Comparison of ENCODE assay signal across 8 cellular contexts in genomic region chr17:44308320-44308818, GRCh38. TPM values are rescaled to one million over a fixed set of nuclear protein-coding genes. Genes with fewer than 3 reads are reported as not detected.
DNase-seq lines count a peak whose midpoint lies in the region; ATAC-seq, FAIRE-seq and TF ChIP-seq lines count a peak whose summit lies in the region.

RUNDC3A (plus strand) TSS chr17:44308601; CDS start chr17:44308833, 232 bp downstream.

- H3K27ac ChIP-seq in heart right ventricle (peak within 1 kb of the TSS in 3 of 10 donors; percentile 26 to 53 (median 49)), trophoblast cell (ENCODE audit: low read depth, low read length) (no peak within 1 kb of the TSS), thymus (ENCODE audit: low read depth) (peak within 1 kb of the TSS; percentile 9)

- no peak within 1 kb of the TSS for H3K23ac ChIP-seq in trophoblast cell (ENCODE audit: low read length)

- H3K36me3 ChIP-seq in heart right ventricle: no peaks in the 10 kb centered on the region
- no peaks in the 10 kb centered on the region for H3K36me3 ChIP-seq in trophoblast cell (ENCODE audit: control insufficient read depth in 1 of 2, insufficient read depth in 2 of 2, low read length in 2 of 2)
- H3K36me3 ChIP-seq in thymus (ENCODE audit: control insufficient read depth, insufficient read depth): no peaks in the 10 kb centered on the region

- H2BK12ac ChIP-seq in trophoblast cell (ENCODE audit: low read length): no peak within 1 kb of the TSS

- no peak within 1 kb of the TSS for H3K4ac ChIP-seq in trophoblast cell (ENCODE audit: low read depth, low read length)

- no peak within 1 kb of the TSS for H3K9ac ChIP-seq in trophoblast cell (ENCODE audit: low read length)

- peak; percentile 71 for FAIRE-seq in G401.6 (lab: Jason Lieb, UNC)

- peaks cover 4 to 24% (median 17%) of the 10 kb centered on the region in 9 donors for H3K4me1 ChIP-seq in heart right ventricle
- H3K4me1 ChIP-seq in trophoblast cell (ENCODE audit: control insufficient read depth in 1 of 2, insufficient read depth in 2 of 2, low read length in 2 of 2): peaks cover 7 to 9% of the 10 kb centered on the region in 2 experiments
- peaks cover 9% of the 10 kb centered on the region for H3K4me1 ChIP-seq in thymus (ENCODE audit: control insufficient read depth, insufficient read depth, low read length)

- no peak within 1 kb of the TSS for H2BK5ac ChIP-seq in trophoblast cell (ENCODE audit: low read depth, low read length, poor library complexity)

- no peak within 1 kb of the TSS for H4K12ac ChIP-seq in trophoblast cell (ENCODE audit: low read depth, low read length)

- H3K14ac ChIP-seq in trophoblast cell (ENCODE audit: low read length): no peak within 1 kb of the TSS

- H3K79me1 ChIP-seq in trophoblast cell (ENCODE audit: low read length): no peaks in the 10 kb centered on the region

- ATAC-seq in heart right ventricle: peak; percentile 96 to 99 (median 98)
- ATAC-seq in GM18909 (IDR thresholded peaks at IDR 0.05; ENCODE audit: poor library complexity, unreplicated experiment): no peak

- peak within 1 kb of the TSS; percentile 94 for H3K4me2 ChIP-seq in trophoblast cell (ENCODE audit: low read length)

- no peak for TF ChIP-seq CTCF in heart right ventricle (IDR thresholded peaks at IDR 0.05)

- H3K18ac ChIP-seq in trophoblast cell (ENCODE audit: low read length): no peak within 1 kb of the TSS

- peak within 1 kb of the TSS; percentile 7 to 64 (median 52) for H3K4me3 ChIP-seq in heart right ventricle
- H3K4me3 ChIP-seq in trophoblast cell (ENCODE audit: low read depth, low read length): peak within 1 kb of the TSS; percentile 71
- H3K4me3 ChIP-seq in thymus (ENCODE audit: low read length): peak within 1 kb of the TSS; percentile 47

- no peaks in the 10 kb centered on the region for H3K79me2 ChIP-seq in trophoblast cell (ENCODE audit: control insufficient read depth, insufficient read depth, low read length, poor library complexity)

- H2AK5ac ChIP-seq in trophoblast cell (ENCODE audit: low read length): no peak within 1 kb of the TSS

- intact Hi-C loops in heart right ventricle (cut with DNase I): loop anchor here in 1 of 10 donors (5.0 kb wide), 1 partner anchor 81 kb away; no protein-coding TSS in a partner anchor

- peak; percentile 72 for DNase-seq in NCI-H128 (lab: John Stamatoyannopoulos, UW; ENCODE audit: unreplicated experiment)
- peak; percentile 59 to 82 (median 80) for DNase-seq in T-helper 1 cell
- DNase-seq in amniotic epithelial cell (ENCODE audit: low read depth): peak; percentile 84
- DNase-seq in heart right ventricle: peak; percentile 89
- DNase-seq in trophoblast cell: peak; percentile 42 to 63

- H2AFZ ChIP-seq in trophoblast cell (ENCODE audit: insufficient read depth, low read length, poor library complexity): no peak within 1 kb of the TSS

- no peak within 1 kb of the TSS for H4K91ac ChIP-seq in trophoblast cell (ENCODE audit: low read depth, low read length)

- H3K9me3 ChIP-seq in heart right ventricle (no peaks in the 10 kb centered on the region), trophoblast cell (ENCODE audit: insufficient read depth, low read depth, low read length) (peaks cover 3% of the 10 kb centered on the region), thymus (ENCODE audit: control insufficient read depth) (no peaks in the 10 kb centered on the region)

- H4K8ac ChIP-seq in trophoblast cell (ENCODE audit: low read depth, low read length): no peak within 1 kb of the TSS

- H3K27me3 ChIP-seq in heart right ventricle: peaks cover 0 to 54% (median 27%) of the 10 kb centered on the region in 7 donors
- H3K27me3 ChIP-seq in trophoblast cell (ENCODE audit: insufficient read depth, low read length): no peaks in the 10 kb centered on the region
- H3K27me3 ChIP-seq in thymus (ENCODE audit: control insufficient read depth, insufficient read depth): peaks cover 3% of the 10 kb centered on the region

- H2BK120ac ChIP-seq in trophoblast cell (ENCODE audit: insufficient read depth, low read length, poor library complexity): no peak within 1 kb of the TSS

- WGBS in heart right ventricle, 2 donors: 1% methylated on average over 29 to 38 of the region's 39 CpGs
- WGBS in trophoblast cell (ENCODE audit: extremely low coverage, insufficient coverage, insufficient read length): no CpG with 5 or more reads among the region's 39 CpGs
- 2% methylated on average over 39 of the region's 39 CpGs for WGBS in thymus

RNA-seq across cellular contexts. Expression of gene RUNDC3A, which starts in this region (rescaled TPM):
- 1 to 10 TPM in 4 of 10 donors, under 1 TPM in 5, not detected in 1; 0.15 to 1.9 (median 0.69) TPM for total RNA-seq in heart right ventricle
- polyA plus RNA-seq in heart right ventricle: under 1 TPM in 1 of 2 donors, not detected in 1; 0.38 TPM
- 0.08 and 0.12 TPM in 2 replicates for polyA plus RNA-seq in trophoblast cell (2013)
- 4.9 TPM for polyA plus RNA-seq in thymus
